In genomic region chr9:136107155-136107952, GRCh38 we compare ENCODE assay signal across 1 cellular context.
TF ChIP-seq lines count a peak whose summit lies in the region.

No MANE protein-coding gene starts in this region.

TF ChIP-seq in K562, 482 proteins besides CTCF, POLR2A, EP300 and RAD21 (continued from another document):
- TF ChIP-seq SNAPC5 (CRISPR knock-in tag; IDR thresholded peaks at IDR 0.05) (no peak), GTF3C2 (IDR thresholded peaks at IDR 0.05; ENCODE audit: borderline replicate concordance, extremely low read depth, insufficient read length) (no peak), TCF3 (CRISPR knock-in tag; IDR thresholded peaks at IDR 0.05) (peak; percentile 64), ELF4 (CRISPR knock-in tag; IDR thresholded peaks at IDR 0.05) (no peak), TEAD4 (IDR thresholded peaks at IDR 0.05; ENCODE audit: low read length) (no peak), TEAD4 (CRISPR knock-in tag; IDR thresholded peaks at IDR 0.05; ENCODE audit: borderline replicate concordance) (no peak), ZBTB26 (CRISPR knock-in tag; IDR thresholded peaks at IDR 0.05) (no peak), ZNF584 (CRISPR knock-in tag; IDR thresholded peaks at IDR 0.05; ENCODE audit: low read depth) (no peak; the same call in 1 of the 2 replicates), POLR3G (IDR thresholded peaks at IDR 0.05; ENCODE audit: extremely low read depth, insufficient read length, insufficient replicate concordance) (no peak), ZNF274 (IDR thresholded peaks at IDR 0.05; ENCODE audit: borderline replicate concordance, low read depth, low read length) (no peak), ZNF76 (CRISPR knock-in tag; IDR thresholded peaks at IDR 0.05; ENCODE audit: borderline replicate concordance) (peak; percentile 67; the same call in 1 of the 2 replicates), STAT5B (CRISPR knock-in tag; IDR thresholded peaks at IDR 0.05) (no peak), ZNF766 (CRISPR knock-in tag; conservative IDR thresholded peaks at IDR 0.05) (no peak), MTA2 (IDR thresholded peaks at IDR 0.05; ENCODE audit: low read depth) (no peak), TFAP4 (CRISPR knock-in tag; IDR thresholded peaks at IDR 0.05; ENCODE audit: borderline replicate concordance) (peak; percentile 52; the same call in 1 of the 2 replicates), CXXC5 (CRISPR knock-in tag; IDR thresholded peaks at IDR 0.05) (peak; percentile 37), RFX5 (IDR thresholded peaks at IDR 0.05; ENCODE audit: low read depth, low read length) (no peak), HDAC8 (tag; IDR thresholded peaks at IDR 0.05) (no peak), RFX1 (IDR thresholded peaks at IDR 0.05) (no peak)
